ENCODE assay signal across 15 cellular contexts in the genomic region with DNA sequence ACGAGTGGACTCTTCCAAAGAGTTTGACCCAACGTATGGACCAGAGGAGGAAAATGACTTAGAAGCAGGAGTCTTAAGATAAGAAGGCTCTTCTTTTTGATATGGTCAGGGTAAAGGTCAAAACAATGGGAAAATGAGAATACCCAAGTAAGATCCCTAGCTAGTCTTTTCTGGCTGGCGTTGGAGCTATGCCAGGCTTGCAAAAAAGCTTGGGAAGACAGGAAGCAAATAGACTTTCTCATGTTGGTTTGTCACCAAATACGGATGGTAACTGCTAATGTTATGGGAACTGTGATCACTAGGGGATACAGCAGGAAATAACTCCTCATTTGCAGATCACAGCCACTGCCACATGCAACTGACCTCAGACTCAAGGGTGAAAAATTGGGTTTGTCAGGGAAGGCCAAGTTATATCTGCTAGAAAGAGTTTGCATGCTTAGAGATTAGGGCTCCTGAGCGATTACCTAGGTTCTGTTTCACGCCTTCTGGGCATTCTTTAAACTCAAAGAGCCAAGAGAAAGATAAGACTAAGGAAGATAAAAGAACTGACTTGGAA.
DNase-seq lines count a peak whose midpoint lies in the region; ATAC-seq lines count a peak whose summit lies in the region.
"Had no signal": no experiment of that assay in that cellular context is flagged by ENCODE, and none has a peak within 500 bp of the region (broad histone marks: within the 10 kb centered on the region; RNA-seq: fewer than 3 reads in every experiment).

No MANE protein-coding gene starts in this region.

- no peak overlapping the region for H3K9ac ChIP-seq in skeletal muscle tissue (ENCODE audit: low read depth in 1 of 3, low read length in 3 of 3)

- no peaks in the 10 kb centered on the region for H3K36me3 ChIP-seq in skeletal muscle tissue (ENCODE audit: control insufficient read depth in 3 of 3, insufficient read depth in 3 of 3, low read length in 3 of 3)
- H3K36me3 ChIP-seq: MG63 had no signal

- H3K27me3 ChIP-seq in skeletal muscle tissue (ENCODE audit: control insufficient read depth in 3 of 3, insufficient read depth in 3 of 3, low read length in 3 of 3), result no peaks in the 10 kb centered on the region
- H3K27me3 ChIP-seq: MG63 had no signal

- peak overlapping the region; percentile 36 for H3K27ac ChIP-seq in skeletal muscle tissue (ENCODE audit: low read depth, low read length)
- H3K27ac ChIP-seq: 22Rv1 had no signal

- no peaks in the 10 kb centered on the region for H3K4me1 ChIP-seq in skeletal muscle tissue (ENCODE audit: control insufficient read depth in 3 of 3, insufficient read depth in 3 of 3, low read length in 3 of 3)

- no peaks in the 10 kb centered on the region for H3K9me3 ChIP-seq in skeletal muscle tissue (ENCODE audit: control insufficient read depth in 3 of 3, low read length in 3 of 3)
- H3K9me3 ChIP-seq: MG63 had no signal

- ATAC-seq in esophagus mucosa, result no peak
- ATAC-seq: CD8-positive, alpha-beta T cell had no signal

- H3K4me3 ChIP-seq in skeletal muscle tissue (ENCODE audit: low read length in 3 of 3), result no peak overlapping the region
- H3K4me3 ChIP-seq: MG63 had no signal

- peak; percentile 55 for DNase-seq in DMS153 (lab: John Stamatoyannopoulos, UW)
- DNase-seq in DMS153 treated with DMSO at 0.1 percent for 48 hours (lab: John Stamatoyannopoulos, UW; ENCODE audit: unreplicated experiment), result no peak
- DNase-seq in NCI-H69 (lab: John Stamatoyannopoulos, UW), result peak; percentile 9
- DNase-seq in iPS-NIHi7 (ENCODE audit: extremely low spot score), result peak; percentile 14
- no peak for DNase-seq in dermis blood vessel endothelial cell
- DNase-seq in activated CD8-positive, alpha-beta memory T cell treated with anti-CD3 and anti-CD28 coated beads, Interleukin-2, amount 50 U/mL, for 48 hours, result no peak
- DNase-seq: CD8-positive, alpha-beta T cell; MG63; NCI-H1092 treated with DMSO at 0.1 percent for 48 hours; NCI-H1694 treated with DMSO at 0.1 percent for 48 hours; NCI-H446; NK-92 treated with Interleukin-12 subunit alpha and Interleukin-12 subunit beta, amount 100 ng/mL, for 24 hours had no signal

Comparison
In these comparisons a context has a peak if more than half of its experiments do, and no peak if none do; other contexts are left out.
1. DNase-seq: peak in DMS153 (single experiment), NCI-H69 (single experiment) and iPS-NIHi7 (single experiment); none in DMS153 treated with DMSO at 0.1 percent for 48 hours (single experiment), dermis blood vessel endothelial cell (single experiment) and activated CD8-positive, alpha-beta memory T cell treated with anti-CD3 and anti-CD28 coated beads, Interleukin-2, amount 50 U/mL, for 48 hours (single experiment).